12 cellular contexts compared by ENCODE assay signal in genomic region chr13:96431044-96431581, GRCh38.
"Had no signal": no experiment of that assay in that cellular context is flagged by ENCODE, and none has a peak within 500 bp of the region (broad histone marks: within the 10 kb centered on the region; RNA-seq: fewer than 3 reads in every experiment).

No MANE protein-coding gene starts in this region.

- H3K27me3 ChIP-seq: gastrocnemius medialis had no signal

- H3K4me3 ChIP-seq: gastrocnemius medialis, mucosa of descending colon had no signal

- H3K27ac Mint-ChIP-seq: naive thymus-derived CD8-positive, alpha-beta T cell had no signal

- H3K27ac ChIP-seq: gastrocnemius medialis had no signal

- H3K36me3 ChIP-seq: gastrocnemius medialis had no signal

- ATAC-seq: esophagus mucosa; gastrocnemius medialis; left lobe of liver; mucosa of descending colon; naive thymus-derived CD8-positive, alpha-beta T cell had no signal

- H3K27me3 Mint-ChIP-seq: naive thymus-derived CD8-positive, alpha-beta T cell had no signal

- H3K4me3 Mint-ChIP-seq: naive thymus-derived CD8-positive, alpha-beta T cell had no signal

- H3K4me1 Mint-ChIP-seq: naive thymus-derived CD8-positive, alpha-beta T cell had no signal

- H3K9me3 ChIP-seq: gastrocnemius medialis, mucosa of descending colon had no signal

- H3K36me3 Mint-ChIP-seq: naive thymus-derived CD8-positive, alpha-beta T cell had no signal

- DNase-seq: effector memory CD4-positive, alpha-beta T cell; gastrocnemius medialis; mammary epithelial cell; mucosa of descending colon; naive thymus-derived CD8-positive, alpha-beta T cell; posterior cingulate gyrus; small intestine; stimulated activated CD4-positive, alpha-beta T cell treated with anti-CD3 and anti-CD28 coated beads, Interleukin-12 subunit alpha, Interleukin-12 subunit beta, amount 100 ng/mL, for 4 hours; stimulated activated naive CD4-positive, alpha-beta T cell; trophoblast cell had no signal

- H3K4me1 ChIP-seq: gastrocnemius medialis had no signal
